1 cellular context compared by ENCODE assay signal in the genomic region with DNA sequence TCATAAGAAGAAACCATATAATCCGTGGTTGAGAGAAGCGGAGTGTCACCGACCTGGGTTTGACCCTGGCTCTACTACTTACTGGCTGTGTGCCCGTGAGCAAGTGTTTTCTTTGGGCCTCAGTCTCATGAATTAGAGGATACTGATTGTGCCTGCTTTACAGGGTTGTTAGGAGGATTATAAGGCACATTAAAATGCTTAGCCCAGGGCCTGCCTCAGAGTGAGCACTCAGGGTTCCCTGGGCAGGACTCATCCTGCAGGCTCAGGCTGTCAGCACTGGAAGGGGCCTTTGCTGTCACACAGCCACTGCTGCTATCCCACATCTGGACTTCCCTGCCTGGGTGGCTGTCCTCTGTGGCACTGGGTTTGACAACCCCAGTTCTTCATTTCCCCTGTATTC.
TF ChIP-seq lines count a peak whose summit lies in the region.

No MANE protein-coding gene starts in this region.

TF ChIP-seq in HEK293, 187 proteins besides CTCF, POLR2A, EP300 and RAD21 (continued from another document):
- no peak for TF ChIP-seq ZSCAN18 (tag by site-specific recombination; IDR thresholded peaks at IDR 0.05)
- no peak for TF ChIP-seq MYNN (tag by site-specific recombination; IDR thresholded peaks at IDR 0.05; ENCODE audit: borderline replicate concordance)
- no peak for TF ChIP-seq ZNF664 (tag by site-specific recombination; IDR thresholded peaks at IDR 0.05)
- TF ChIP-seq PRDM4 (tag by site-specific recombination; IDR thresholded peaks at IDR 0.05) = no peak
TF ChIP-seq in HEK293: peak in this region for 3.
